In the genomic region with DNA sequence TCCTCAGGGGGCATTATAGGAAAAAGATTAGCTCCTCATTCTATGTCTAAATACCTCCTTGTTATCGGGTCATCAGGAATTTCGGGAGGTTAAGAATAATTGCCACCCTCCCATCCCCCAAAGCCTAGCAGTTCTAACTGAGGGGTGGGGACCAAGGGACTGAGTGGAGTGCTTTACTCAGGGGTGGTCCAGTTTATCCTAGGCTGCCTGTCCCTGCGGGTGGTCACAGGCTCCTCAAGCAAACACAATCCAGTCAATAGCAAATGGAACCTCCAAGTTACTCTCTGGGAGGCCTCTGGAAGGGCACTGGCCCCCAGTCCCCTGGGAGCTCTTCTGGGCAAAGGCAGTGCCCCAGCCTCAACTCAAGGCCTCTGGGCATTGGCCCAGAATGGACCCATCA, we compare ENCODE assay signal across 20 cellular contexts. TPM values are rescaled to one million over a fixed set of nuclear protein-coding genes. Genes with fewer than 3 reads are reported as not detected.
DNase-seq lines count a peak whose midpoint lies in the region; ATAC-seq and TF ChIP-seq lines count a peak whose summit lies in the region.
"Had no signal": no experiment of that assay in that cellular context is flagged by ENCODE, and none has a peak within 500 bp of the region (broad histone marks: within the 10 kb centered on the region; RNA-seq: fewer than 3 reads in every experiment).

No MANE protein-coding gene starts in this region.

- 55 to 80% methylated on average over 1 to 3 of the region's 3 CpGs for WGBS in tibial nerve, 2 donors

- H3K36me3 ChIP-seq in HEK293 (ENCODE audit: control insufficient read depth in 2 of 2, insufficient read depth in 1 of 2, low read length in 2 of 2) (no peaks in the 10 kb centered on the region; a peak in 1 of 3 replicates), neural progenitor cell (no peaks in the 10 kb centered on the region), tibial nerve (no peaks in the 10 kb centered on the region)
- H3K36me3 ChIP-seq: HAP-1 had no signal

- no peaks in the 10 kb centered on the region for H3K9me3 Mint-ChIP-seq in WTC11
- no peaks in the 10 kb centered on the region for H3K9me3 Mint-ChIP-seq in neural progenitor cell

- no peaks in the 10 kb centered on the region for H3K79me2 ChIP-seq in neural progenitor cell (ENCODE audit: low read depth)

- no peak for TF ChIP-seq EP300 in tibial nerve (IDR thresholded peaks at IDR 0.05)

- CTCF ChIA-PET in HEK293 (lab: Yijun Ruan, JAX) (no interaction called here), WTC11 (lab: Charles Lee) (interaction anchor here (2.2 kb wide), 1 partner anchor 43 kb away, joined by 10 read pairs; no protein-coding TSS in a partner anchor)

- H3K36me3 Mint-ChIP-seq in WTC11 (no peaks in the 10 kb centered on the region), neural progenitor cell (peaks cover 2% of the 10 kb centered on the region)

- peak overlapping the region; percentile 31 for H3K4me2 ChIP-seq in neural progenitor cell

- H3K27ac Mint-ChIP-seq in WTC11: no peak overlapping the region
- H3K27ac Mint-ChIP-seq in neural progenitor cell: no peak overlapping the region

- H3F3A ChIP-seq in neural progenitor cell (ENCODE audit: low read depth): no peaks in the 10 kb centered on the region

- peaks cover 23% of the 10 kb centered on the region for H3K4me1 Mint-ChIP-seq in WTC11
- H3K4me1 Mint-ChIP-seq in neural progenitor cell: peaks cover 40% of the 10 kb centered on the region

- peaks cover 12% of the 10 kb centered on the region for H3K27me3 Mint-ChIP-seq in WTC11 (ENCODE audit: low read depth)
- H3K27me3 Mint-ChIP-seq in neural progenitor cell (ENCODE audit: insufficient read depth, low read depth): peaks cover 25% of the 10 kb centered on the region

- H2AFZ ChIP-seq in neural progenitor cell (replicated peaks): no peak overlapping the region

- H3K9ac ChIP-seq in neural progenitor cell: no peak overlapping the region

- H3K27ac ChIP-seq in HEK293 (ENCODE audit: extremely low read depth, low read depth, low read length) (no peak overlapping the region), neural progenitor cell (no peak overlapping the region), tibial nerve (peak overlapping the region in 1 of 4 donors; percentile 59)
- H3K27ac ChIP-seq: 22Rv1, RWPE1 had no signal

- H3K4me3 ChIP-seq in HEK293 (ENCODE audit: low read depth, low read length): no peak overlapping the region
- no peak overlapping the region for H3K4me3 ChIP-seq in neural progenitor cell
- no peak overlapping the region for H3K4me3 ChIP-seq in tibial nerve
- H3K4me3 ChIP-seq: HAP-1 had no signal

- TF ChIP-seq POLR2A in tibial nerve (IDR thresholded peaks at IDR 0.05): no peak

- no peaks in the 10 kb centered on the region for H4K20me1 ChIP-seq in neural progenitor cell (ENCODE audit: low read depth)

- POLR2A ChIA-PET in HEK293 (lab: Yijun Ruan, JAX): no interaction called here
- POLR2A ChIA-PET in WTC11 (lab: Charles Lee): no interaction called here

- DNase-seq in NCI-H146 (lab: John Stamatoyannopoulos, UW) (peak; percentile 33), NCI-H146 treated with DMSO at 0.1 percent for 48 hours (lab: John Stamatoyannopoulos, UW; ENCODE audit: unreplicated experiment) (no peak), WTC11 (ENCODE audit: low spot score) (no peak), neural progenitor cell (ENCODE audit: low spot score) (peak; percentile 70), tibial nerve (ENCODE audit: low spot score in 2 of 2) (no peak)
- DNase-seq: AML-193, DMS153, GF-D8, KG1, NCI-H1417, NCI-H1930, NCI-H748 treated with DMSO at 0.1 percent for 48 hours, PC-3, SW 1271 had no signal

- H3K4me1 ChIP-seq in HEK293 (ENCODE audit: control insufficient read depth, insufficient read depth, low read length): no peaks in the 10 kb centered on the region
- H3K4me1 ChIP-seq in neural progenitor cell: peaks cover 5% of the 10 kb centered on the region
- peaks cover 0 to 55% (median 4%) of the 10 kb centered on the region in 4 donors for H3K4me1 ChIP-seq in tibial nerve

- no peaks in the 10 kb centered on the region for H3K9me3 ChIP-seq in HEK293 (ENCODE audit: control insufficient read depth, insufficient read depth, low read depth, low read length)
- no peaks in the 10 kb centered on the region for H3K9me3 ChIP-seq in neural progenitor cell (ENCODE audit: low read depth)
- no peaks in the 10 kb centered on the region for H3K9me3 ChIP-seq in tibial nerve
- H3K9me3 ChIP-seq: HAP-1 had no signal

- ATAC-seq in WTC11 (peak; percentile 52), HG02981 (IDR thresholded peaks at IDR 0.05; ENCODE audit: unreplicated experiment) (no peak), HG02571 (IDR thresholded peaks at IDR 0.05; ENCODE audit: unreplicated experiment) (no peak)
- ATAC-seq: PC-3 had no signal

- TF ChIP-seq CTCF in HEK293 (tag by site-specific recombination; IDR thresholded peaks at IDR 0.05) (no peak), WTC11 (IDR thresholded peaks at IDR 0.05) (no peak), neural progenitor cell (IDR thresholded peaks at IDR 0.05) (no peak), tibial nerve (IDR thresholded peaks at IDR 0.05) (no peak)

- no peak overlapping the region for H3K4me3 Mint-ChIP-seq in WTC11
- no peak overlapping the region for H3K4me3 Mint-ChIP-seq in neural progenitor cell

- peaks cover 11% of the 10 kb centered on the region for H3K27me3 ChIP-seq in neural progenitor cell
- H3K27me3 ChIP-seq in tibial nerve: no peaks in the 10 kb centered on the region

TF ChIP-seq in HEK293, 187 proteins besides CTCF, POLR2A, EP300 and RAD21:
- TF ChIP-seq GLIS1 (tag by site-specific recombination; IDR thresholded peaks at IDR 0.05): peak; percentile 93
- no peak for TF ChIP-seq HOXD13 (CRISPR knock-in tag; IDR thresholded peaks at IDR 0.05; ENCODE audit: borderline replicate concordance)
- peak; percentile 54 for TF ChIP-seq ZIC2 (tag by site-specific recombination; IDR thresholded peaks at IDR 0.05)
- TF ChIP-seq ZNF350 (tag by site-specific recombination; IDR thresholded peaks at IDR 0.05): no peak
- no peak for TF ChIP-seq ZNF223 (tag by site-specific recombination; IDR thresholded peaks at IDR 0.05)
- no peak for TF ChIP-seq ZNF514 (tag by site-specific recombination; IDR thresholded peaks at IDR 0.05)
- no peak for TF ChIP-seq ZNF24 (tag by site-specific recombination; IDR thresholded peaks at IDR 0.05)
TF ChIP-seq in HEK293: peak in this region for 2.

TF ChIP-seq in WTC11, 78 proteins besides CTCF, POLR2A, EP300 and RAD21 (continues in another document):
- TF ChIP-seq FOXP1 (CRISPR knock-in tag; IDR thresholded peaks at IDR 0.05; ENCODE audit: borderline replicate concordance): no peak
- TF ChIP-seq, protein P1, sequence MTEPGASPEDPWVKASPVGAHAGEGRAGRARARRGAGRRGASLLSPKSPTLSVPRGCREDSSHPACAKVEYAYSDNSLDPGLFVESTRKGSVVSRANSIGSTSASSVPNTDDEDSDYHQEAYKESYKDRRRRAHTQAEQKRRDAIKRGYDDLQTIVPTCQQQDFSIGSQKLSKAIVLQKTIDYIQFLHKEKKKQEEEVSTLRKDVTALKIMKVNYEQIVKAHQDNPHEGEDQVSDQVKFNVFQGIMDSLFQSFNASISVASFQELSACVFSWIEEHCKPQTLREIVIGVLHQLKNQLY (CRISPR knock-in tag; IDR thresholded peaks at IDR 0.05): no peak
- TF ChIP-seq RELA (CRISPR knock-in tag; IDR thresholded peaks at IDR 0.05; ENCODE audit: borderline replicate concordance): no peak
- TF ChIP-seq, protein P2, sequence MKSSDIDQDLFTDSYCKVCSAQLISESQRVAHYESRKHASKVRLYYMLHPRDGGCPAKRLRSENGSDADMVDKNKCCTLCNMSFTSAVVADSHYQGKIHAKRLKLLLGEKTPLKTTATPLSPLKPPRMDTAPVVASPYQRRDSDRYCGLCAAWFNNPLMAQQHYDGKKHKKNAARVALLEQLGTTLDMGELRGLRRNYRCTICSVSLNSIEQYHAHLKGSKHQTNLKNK (CRISPR knock-in tag; IDR thresholded peaks at IDR 0.05): no peak
- TF ChIP-seq ESRRA (CRISPR knock-in tag; IDR thresholded peaks at IDR 0.05; ENCODE audit: borderline replicate concordance): no peak
- no peak for TF ChIP-seq SP1 (CRISPR knock-in tag; conservative IDR thresholded peaks at IDR 0.05)
- no peak for TF ChIP-seq MXD4 (CRISPR knock-in tag; IDR thresholded peaks at IDR 0.05; ENCODE audit: borderline replicate concordance)
- TF ChIP-seq IRF2 (CRISPR knock-in tag; IDR thresholded peaks at IDR 0.05; ENCODE audit: borderline replicate concordance, low read depth): no peak
- TF ChIP-seq, protein P3, sequence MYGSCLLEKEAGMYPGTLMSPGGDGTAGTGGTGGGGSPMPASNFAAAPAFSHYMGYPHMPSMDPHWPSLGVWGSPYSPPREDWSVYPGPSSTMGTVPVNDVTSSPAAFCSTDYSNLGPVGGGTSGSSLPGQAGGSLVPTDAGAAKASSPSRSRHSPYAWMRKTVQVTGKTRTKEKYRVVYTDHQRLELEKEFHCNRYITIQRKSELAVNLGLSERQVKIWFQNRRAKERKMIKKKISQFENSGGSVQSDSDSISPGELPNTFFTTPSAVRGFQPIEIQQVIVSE (CRISPR knock-in tag; IDR thresholded peaks at IDR 0.05; ENCODE audit: borderline replicate concordance): no peak
- TF ChIP-seq, protein P4, sequence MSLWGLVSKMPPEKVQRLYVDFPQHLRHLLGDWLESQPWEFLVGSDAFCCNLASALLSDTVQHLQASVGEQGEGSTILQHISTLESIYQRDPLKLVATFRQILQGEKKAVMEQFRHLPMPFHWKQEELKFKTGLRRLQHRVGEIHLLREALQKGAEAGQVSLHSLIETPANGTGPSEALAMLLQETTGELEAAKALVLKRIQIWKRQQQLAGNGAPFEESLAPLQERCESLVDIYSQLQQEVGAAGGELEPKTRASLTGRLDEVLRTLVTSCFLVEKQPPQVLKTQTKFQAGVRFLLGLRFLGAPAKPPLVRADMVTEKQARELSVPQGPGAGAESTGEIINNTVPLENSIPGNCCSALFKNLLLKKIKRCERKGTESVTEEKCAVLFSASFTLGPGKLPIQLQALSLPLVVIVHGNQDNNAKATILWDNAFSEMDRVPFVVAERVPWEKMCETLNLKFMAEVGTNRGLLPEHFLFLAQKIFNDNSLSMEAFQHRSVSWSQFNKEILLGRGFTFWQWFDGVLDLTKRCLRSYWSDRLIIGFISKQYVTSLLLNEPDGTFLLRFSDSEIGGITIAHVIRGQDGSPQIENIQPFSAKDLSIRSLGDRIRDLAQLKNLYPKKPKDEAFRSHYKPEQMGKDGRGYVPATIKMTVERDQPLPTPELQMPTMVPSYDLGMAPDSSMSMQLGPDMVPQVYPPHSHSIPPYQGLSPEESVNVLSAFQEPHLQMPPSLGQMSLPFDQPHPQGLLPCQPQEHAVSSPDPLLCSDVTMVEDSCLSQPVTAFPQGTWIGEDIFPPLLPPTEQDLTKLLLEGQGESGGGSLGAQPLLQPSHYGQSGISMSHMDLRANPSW (CRISPR knock-in tag; conservative IDR thresholded peaks at IDR 0.05; ENCODE audit: low read depth): no peak
- TF ChIP-seq ZNF232 (CRISPR knock-in tag; IDR thresholded peaks at IDR 0.05): no peak
- no peak for TF ChIP-seq EMX1 (CRISPR knock-in tag; IDR thresholded peaks at IDR 0.05)

RNA-seq across cellular contexts. Expression of a gene that starts 6.7 kb away (rescaled TPM):
- total RNA-seq in WTC11 (2021) (1.7 to 1.9 TPM (median 1.9 TPM) in 3 replicates), neural progenitor cell (ENCODE audit: low replicate concordance) (0.12 TPM in 1 of 2 replicates, not detected in the other), tibial nerve (10 to 100 TPM in 2 of 4 donors, 1 to 10 TPM in 2; 8.2 to 11.7 (median 10.2) TPM)

Comparison
In these comparisons a context has a peak if more than half of its experiments do, and no peak if none do; other contexts are left out.
1. DNase-seq: peak in NCI-H146 (single experiment) and neural progenitor cell (single experiment); none in NCI-H146 treated with DMSO at 0.1 percent for 48 hours (single experiment), WTC11 (single experiment) and tibial nerve (0 of 2).